In the genomic region with DNA sequence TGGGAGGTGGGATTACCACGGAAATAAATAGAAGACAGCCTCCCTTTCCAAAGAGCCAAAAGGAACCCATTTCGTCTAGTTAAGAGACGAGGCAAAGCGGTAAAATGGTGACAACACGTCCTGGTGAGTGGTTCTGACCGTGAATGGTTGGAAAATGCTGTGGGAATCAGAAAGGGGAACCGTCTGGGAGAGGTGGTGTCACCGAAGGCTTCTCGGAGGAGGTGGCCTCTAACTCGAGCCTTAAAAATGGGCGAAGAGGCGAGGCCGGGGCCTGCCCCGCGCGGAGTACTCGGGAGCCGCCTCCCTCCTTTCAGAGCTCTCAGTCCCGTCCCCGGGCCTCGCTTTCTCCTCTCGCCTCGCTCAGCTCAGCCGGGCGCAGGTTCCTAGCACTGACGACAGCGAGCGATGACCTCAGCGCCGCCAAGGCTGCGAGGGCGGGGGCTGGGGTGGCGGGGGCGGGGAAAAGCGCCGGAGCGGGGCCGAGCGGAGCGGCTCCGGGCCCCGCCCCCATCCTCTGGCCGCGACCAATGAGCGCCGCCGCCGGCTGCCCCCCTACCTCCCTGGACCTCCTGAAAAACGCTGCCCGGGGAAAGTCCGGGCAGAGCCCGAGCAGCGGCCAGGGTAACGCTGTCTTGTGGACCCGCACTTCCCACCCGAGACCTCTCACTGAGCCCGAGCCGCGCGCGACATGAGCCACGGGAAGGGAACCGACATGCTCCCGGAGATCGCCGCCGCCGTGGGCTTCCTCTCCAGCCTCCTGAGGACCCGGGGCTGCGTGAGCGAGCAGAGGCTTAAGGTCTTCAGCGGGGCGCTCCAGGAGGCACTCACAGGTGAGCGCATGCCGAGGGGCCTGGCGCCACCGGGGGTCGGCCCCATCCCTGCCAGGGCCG, we compare ENCODE assay signal across 8 cellular contexts. TPM values are rescaled to one million over a fixed set of nuclear protein-coding genes. Genes with fewer than 3 reads are reported as not detected.
DNase-seq lines count a peak whose midpoint lies in the region; ATAC-seq and TF ChIP-seq lines count a peak whose summit lies in the region.

A gene with protein sequence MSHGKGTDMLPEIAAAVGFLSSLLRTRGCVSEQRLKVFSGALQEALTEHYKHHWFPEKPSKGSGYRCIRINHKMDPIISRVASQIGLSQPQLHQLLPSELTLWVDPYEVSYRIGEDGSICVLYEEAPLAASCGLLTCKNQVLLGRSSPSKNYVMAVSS (plus strand): TSS at position 601 of the 890 bp plus-strand sequence. CDS start 88 bp downstream, at position 689.

- H3K4me1 ChIP-seq in right lobe of liver = no peaks in the 10 kb centered on the region

- H3K36me3 ChIP-seq in right lobe of liver = no peaks in the 10 kb centered on the region

- H3K27me3 ChIP-seq in dorsolateral prefrontal cortex (no peaks in the 10 kb centered on the region), right lobe of liver (no peaks in the 10 kb centered on the region)

- POLR2A ChIA-PET in activated CD4-positive, alpha-beta memory T cell treated with anti-CD3 and anti-CD28 coated beads, Interleukin-2, amount 10 ng/mL, durations not matched to agents 7 days and 5 days (lab: Charles Lee) = interaction anchor here (3.4 to 10.0 kb wide), 4 partner anchors 12 to 29 kb away, joined by 29 to 646 read pairs (median 234); no protein-coding TSS in a partner anchor

- H3K9me3 ChIP-seq in right lobe of liver = no peaks in the 10 kb centered on the region

- H3K9me3 Mint-ChIP-seq in activated CD4-positive, alpha-beta memory T cell treated with anti-CD3 and anti-CD28 coated beads, Interleukin-2, amount 10 ng/mL, durations not matched to agents 7 days and 5 days = no peaks in the 10 kb centered on the region

- peak; percentile 99 for TF ChIP-seq POLR2A in right lobe of liver (IDR thresholded peaks at IDR 0.05)

- peaks cover 46% of the 10 kb centered on the region for H3K36me3 Mint-ChIP-seq in activated CD4-positive, alpha-beta memory T cell treated with anti-CD3 and anti-CD28 coated beads, Interleukin-2, amount 10 ng/mL, durations not matched to agents 7 days and 5 days (ENCODE audit: low read depth)

- peak within 1 kb of the TSS; percentile 92 for H3K27ac Mint-ChIP-seq in activated CD4-positive, alpha-beta memory T cell treated with anti-CD3 and anti-CD28 coated beads, Interleukin-2, amount 10 ng/mL, durations not matched to agents 7 days and 5 days

- WGBS in right lobe of liver (ENCODE audit: insufficient coverage, low coverage, low lambda C conversion rate, missing lambda C conversion rate) = 9% methylated on average over 17 of the region's 79 CpGs

- peak within 1 kb of the TSS; percentile 98 for H3K4me3 Mint-ChIP-seq in activated CD4-positive, alpha-beta memory T cell treated with anti-CD3 and anti-CD28 coated beads, Interleukin-2, amount 10 ng/mL, durations not matched to agents 7 days and 5 days

- ATAC-seq in GM19452 (IDR thresholded peaks at IDR 0.05; ENCODE audit: unreplicated experiment) = peak; percentile 65
- ATAC-seq in right lobe of liver = peak; percentile 91 to 98 (median 94)

- intact Hi-C loops in dorsolateral prefrontal cortex (cut with DNase I) = loop anchor here (1.0 kb wide), 4 partner anchors 15 to 32 kb away; no protein-coding TSS in a partner anchor
- intact Hi-C loops in right lobe of liver (cut with DNase I) = no loop called here

- DNase-seq in CD1c-positive myeloid dendritic cell (ENCODE audit: extremely low spot score) = peak; percentile 94
- DNase-seq in HK-2 (ENCODE audit: unreplicated experiment) = peak; percentile 95
- peak; percentile 96 for DNase-seq in NCI-H82 (lab: John Stamatoyannopoulos, UW)
- peak; percentile 93 for DNase-seq in activated CD4-positive, alpha-beta memory T cell treated with anti-CD3 and anti-CD28 coated beads, Interleukin-2, amount 10 ng/mL, durations not matched to agents 7 days and 5 days
- DNase-seq in dorsolateral prefrontal cortex = peak; percentile 93 to 95 (median 94)
- DNase-seq in right lobe of liver = peak; percentile 93 to 96 (median 96)
- DNase-seq in stimulated activated CD4-positive, alpha-beta T cell treated with anti-CD3 and anti-CD28 coated beads, Interleukin-4, amount 100 ng/mL, for 4 hours = peak; percentile 89 to 92

- TF ChIP-seq CTCF in dorsolateral prefrontal cortex (IDR thresholded peaks at IDR 0.05 in 54 of 56, conservative IDR thresholded peaks at IDR 0.05 in 2 of 56; ENCODE audit: low read depth in 1 of 56, partially characterized antibody in 56 of 56) (peak in 23 of 56 donors; percentile 5 to 49 (median 20)), right lobe of liver (IDR thresholded peaks at IDR 0.05) (no peak)

- H3K4me3 ChIP-seq in dorsolateral prefrontal cortex = peak within 1 kb of the TSS; percentile 68 to 100 (median 98)
- H3K4me3 ChIP-seq in right lobe of liver = peak within 1 kb of the TSS; percentile 79 to 89 (median 88)

- H3K4me1 Mint-ChIP-seq in activated CD4-positive, alpha-beta memory T cell treated with anti-CD3 and anti-CD28 coated beads, Interleukin-2, amount 10 ng/mL, durations not matched to agents 7 days and 5 days = peaks cover 68% of the 10 kb centered on the region

- CTCF ChIA-PET in activated CD4-positive, alpha-beta memory T cell treated with anti-CD3 and anti-CD28 coated beads, Interleukin-2, amount 10 ng/mL, durations not matched to agents 7 days and 5 days (lab: Charles Lee) = interaction anchor here (0.8 to 8.2 kb wide), 5 partner anchors 17 to 38 kb away, joined by 3 to 146 read pairs (median 85); no protein-coding TSS in a partner anchor

- H3K27ac ChIP-seq in dorsolateral prefrontal cortex (peak within 1 kb of the TSS; percentile 80 to 100 (median 99)), right lobe of liver (peak within 1 kb of the TSS; percentile 93 to 97 (median 96))

- no peaks in the 10 kb centered on the region for H3K27me3 Mint-ChIP-seq in activated CD4-positive, alpha-beta memory T cell treated with anti-CD3 and anti-CD28 coated beads, Interleukin-2, amount 10 ng/mL, durations not matched to agents 7 days and 5 days

RNA-seq across cellular contexts. Expression of the gene that starts here (rescaled TPM):
- 100 to 1,000 TPM; 116 TPM for total RNA-seq in activated CD4-positive, alpha-beta memory T cell treated with anti-CD3 and anti-CD28 coated beads, Interleukin-2, amount 10 ng/mL, durations not matched to agents 7 days and 5 days
- 100 to 1,000 TPM in 3 of 120 experiments, 10 to 100 TPM in 117; 21.2 to 122 (median 33.4) TPM for total RNA-seq in dorsolateral prefrontal cortex
- 10 to 100 TPM in 1 of 6 experiments, 1 to 10 TPM in 5; 2.0 to 11.2 (median 5.4) TPM for total RNA-seq in right lobe of liver

Comparison
In these comparisons a context has a peak if more than half of its experiments do, and no peak if none do; other contexts are left out.
1. Peak in every context shown above with its lines: DNase-seq, ATAC-seq, H3K4me3 ChIP-seq and H3K27ac ChIP-seq.
2. intact Hi-C loops: an anchor here in dorsolateral prefrontal cortex (1.0 kb wide); none called in right lobe of liver.